ENCODE assay signal across 11 cellular contexts in genomic region chr1:59151860-59152259, GRCh38.
DNase-seq lines count a peak whose midpoint lies in the region; FAIRE-seq and TF ChIP-seq lines count a peak whose summit lies in the region.
"Had no signal": no experiment of that assay in that cellular context is flagged by ENCODE, and none has a peak within 500 bp of the region (broad histone marks: within the 10 kb centered on the region; RNA-seq: fewer than 3 reads in every experiment).

No MANE protein-coding gene starts in this region.

- H3K9ac ChIP-seq in Loucy (ENCODE audit: low read depth, low read length, poor library complexity, severe bottlenecking), result no peak overlapping the region
- H3K9ac ChIP-seq in mammary epithelial cell (ENCODE audit: insufficient read depth, low read length), result no peak overlapping the region
- no peak overlapping the region for H3K9ac ChIP-seq in mesendoderm (ENCODE audit: low read length)

- H3K56ac ChIP-seq in mesendoderm (ENCODE audit: low read length), result no peak overlapping the region

- CTCF ChIA-PET in mammary epithelial cell (lab: Charles Lee; ENCODE audit: low non-redundant PET), result no interaction called here

- WGBS in mammary epithelial cell (ENCODE audit: low coverage, missing lambda C conversion rate), result 100% methylated on average over 1 of the region's 1 CpG
- WGBS in mesendoderm (ENCODE audit: extremely low coverage, insufficient coverage, low lambda C conversion rate), result no CpG with 5 or more reads among the region's 1 CpG
- 59 to 78% (median 61%) methylated on average over 1 of the region's 1 CpG for WGBS in small intestine, 3 donors

- no peak overlapping the region for H4K5ac ChIP-seq in mesendoderm (ENCODE audit: low read length)

- no peak overlapping the region for H3K23ac ChIP-seq in mesendoderm (ENCODE audit: low read length)

- no peak overlapping the region for H2BK5ac ChIP-seq in mesendoderm (ENCODE audit: low read length)

- H3K4me3 ChIP-seq in Loucy (ENCODE audit: low read length, poor library complexity, severe bottlenecking) (no peak overlapping the region), mammary epithelial cell (replicated peaks in 1 of 3; ENCODE audit: insufficient read depth in 1 of 3, low read depth in 2 of 3, low read length in 3 of 3) (no peak overlapping the region), mesendoderm (ENCODE audit: low read length) (no peak overlapping the region), tibial artery (no peak overlapping the region), small intestine (ENCODE audit: low read depth in 1 of 2, low read length in 2 of 2) (no peak overlapping the region)
- H3K4me3 ChIP-seq: mucosa of descending colon had no signal

- H3K9me2 ChIP-seq in Loucy (replicated peaks; ENCODE audit: low read depth, low read length), result no peaks in the 10 kb centered on the region

- H3K9me3 ChIP-seq in Loucy (ENCODE audit: insufficient read depth, low read depth, low read length) (no peaks in the 10 kb centered on the region), mammary epithelial cell (replicated peaks; ENCODE audit: insufficient read depth, low read length) (no peaks in the 10 kb centered on the region), tibial artery (no peaks in the 10 kb centered on the region), small intestine (ENCODE audit: control insufficient read depth, low read depth) (no peaks in the 10 kb centered on the region)
- H3K9me3 ChIP-seq: mucosa of descending colon had no signal

- H2BK120ac ChIP-seq in mesendoderm (ENCODE audit: low read depth, low read length), result no peak overlapping the region

- H3K36me3 ChIP-seq in Loucy (ENCODE audit: insufficient read depth, low read length) (no peaks in the 10 kb centered on the region), mammary epithelial cell (ENCODE audit: insufficient read depth, low read length) (no peaks in the 10 kb centered on the region), mesendoderm (ENCODE audit: control insufficient read depth, insufficient read depth, low read length) (no peaks in the 10 kb centered on the region), tibial artery (no peaks in the 10 kb centered on the region), small intestine (ENCODE audit: control insufficient read depth in 2 of 2, insufficient read depth in 2 of 2, low read length in 2 of 2) (no peaks in the 10 kb centered on the region)

- 0 out of 2 replicates have a peak overlapping the region, but pooled peaks have one; percentile 2 for H2AFZ ChIP-seq in Loucy (ENCODE audit: low read length)
- peak overlapping the region; percentile 15 for H2AFZ ChIP-seq in mammary epithelial cell (ENCODE audit: low read depth, low read length)

- H2BK15ac ChIP-seq in mesendoderm (replicated peaks; ENCODE audit: low read depth), result no peak overlapping the region

- no peaks in the 10 kb centered on the region for H3F3A ChIP-seq in Loucy (ENCODE audit: low read depth)

- no peak overlapping the region for H4K8ac ChIP-seq in mesendoderm (ENCODE audit: low read depth, low read length)

- in situ Hi-C loops in mammary epithelial cell (cut with MboI; ENCODE audit: low sequenced_read_pairs in 2 of 2), result loop anchor here in 1 of 2 donors (10.0 kb wide), 1 partner anchor 367 kb away; the partner anchor contains the start of gene JUN

- H2AK5ac ChIP-seq in mesendoderm (ENCODE audit: low read length), result no peak overlapping the region

- peak overlapping the region; percentile 7 for H3K18ac ChIP-seq in mesendoderm (ENCODE audit: low read length)

- peak overlapping the region; percentile 38 for H3K27ac ChIP-seq in mammary epithelial cell (ENCODE audit: insufficient read depth, low read depth, low read length)
- H3K27ac ChIP-seq in mesendoderm (ENCODE audit: low read depth, low read length), result no peak overlapping the region
- H3K27ac ChIP-seq in tibial artery, result peak overlapping the region; percentile 66 to 75
- H3K27ac ChIP-seq in small intestine (ENCODE audit: low read depth in 1 of 2, low read length in 1 of 2), result peak overlapping the region in 1 of 2 donors; percentile 71

- H3K4me2 ChIP-seq in Loucy (ENCODE audit: low read depth, low read length, poor library complexity, severe bottlenecking) (no peak overlapping the region), mammary epithelial cell (ENCODE audit: insufficient read depth, low read depth, low read length) (peak overlapping the region; percentile 61), mesendoderm (ENCODE audit: low read length) (no peak overlapping the region)

- TF ChIP-seq CTCF in Loucy (conservative IDR thresholded peaks at IDR 0.05; ENCODE audit: low read length) (no peak), mammary epithelial cell (conservative IDR thresholded peaks at IDR 0.05 in 1 of 2, IDR thresholded peaks at IDR 0.05 in 1 of 2; ENCODE audit: extremely low read depth in 1 of 2, insufficient read depth in 1 of 2, low read depth in 1 of 2, low read length in 2 of 2) (no peak), tibial artery (IDR thresholded peaks at IDR 0.05) (no peak)

- H3K4ac ChIP-seq in mesendoderm (ENCODE audit: low read depth, low read length), result no peak overlapping the region

- H4K20me1 ChIP-seq in Loucy (ENCODE audit: insufficient read depth, low read length, poor library complexity, severe bottlenecking), result no peaks in the 10 kb centered on the region
- no peaks in the 10 kb centered on the region for H4K20me1 ChIP-seq in mammary epithelial cell (ENCODE audit: insufficient read depth, low read length)

- H3K4me1 ChIP-seq in Loucy (ENCODE audit: insufficient read depth, low read length, poor library complexity, severe bottlenecking) (no peaks in the 10 kb centered on the region), mammary epithelial cell (ENCODE audit: insufficient read depth, low read length) (peaks cover 28% of the 10 kb centered on the region), mesendoderm (ENCODE audit: control insufficient read depth, low read depth, low read length) (no peaks in the 10 kb centered on the region), tibial artery (peaks cover 5 to 51% (median 27%) of the 10 kb centered on the region in 4 donors), small intestine (ENCODE audit: control insufficient read depth in 2 of 2, insufficient read depth in 1 of 2, low read depth in 1 of 2, low read length in 1 of 2) (peaks cover 0 to 3% of the 10 kb centered on the region in 2 donors)

- intact Hi-C loops in mammary epithelial cell (cut with micrococcal nuclease), result loop anchor here (1.0 to 10.0 kb wide), 3 partner anchors 140 to 367 kb away; no protein-coding TSS in a partner anchor
- intact Hi-C loops in tibial artery (cut with DNase I; ENCODE audit: low total_unique reads), result no loop called here

- dilution Hi-C loops in mammary epithelial cell (cut with HindIII; ENCODE audit: low sequenced_read_pairs), result no loop called here

- no peaks in the 10 kb centered on the region for H3K27me3 ChIP-seq in Loucy (ENCODE audit: insufficient read depth, low read length, poor library complexity, severe bottlenecking)
- no peaks in the 10 kb centered on the region for H3K27me3 ChIP-seq in mammary epithelial cell (ENCODE audit: insufficient read depth, low read length)
- no peaks in the 10 kb centered on the region for H3K27me3 ChIP-seq in mesendoderm (ENCODE audit: insufficient read depth, low read length, poor library complexity)
- no peaks in the 10 kb centered on the region for H3K27me3 ChIP-seq in tibial artery
- H3K27me3 ChIP-seq in small intestine (ENCODE audit: control insufficient read depth in 2 of 2, insufficient read depth in 2 of 2, low read length in 2 of 2), result no peaks in the 10 kb centered on the region

- DNase-seq in mammary epithelial cell (no peak), mesendoderm (no peak), tibial artery (no peak), small intestine (no peak), cerebellar cortex (ENCODE audit: low spot score) (no peak), NCI-H345 treated with DMSO at 0.1 percent for 48 hours (lab: John Stamatoyannopoulos, UW; ENCODE audit: unreplicated experiment) (no peak)
- DNase-seq: activated CD8-positive, alpha-beta memory T cell treated with anti-CD3 and anti-CD28 coated beads for 24 hours; NCI-H146; stimulated activated CD8-positive, alpha-beta memory T cell treated with anti-CD3 and anti-CD28 coated beads, Interleukin-4, amount 100 ng/mL, for 48 hours had no signal

- no peaks in the 10 kb centered on the region for H3K79me2 ChIP-seq in Loucy (ENCODE audit: insufficient read depth, low read length)
- H3K79me2 ChIP-seq in mammary epithelial cell (ENCODE audit: insufficient read depth, low read length), result no peaks in the 10 kb centered on the region
- no peaks in the 10 kb centered on the region for H3K79me2 ChIP-seq in mesendoderm (ENCODE audit: control insufficient read depth, insufficient read depth, low read length)

- no peak for FAIRE-seq in small intestine (lab: Jason Lieb, UNC)

- no TSS peak for BruUV-seq in mammary epithelial cell (replicated peaks; lab: Mats Ljungman, UMichigan)

- H3K79me1 ChIP-seq in mesendoderm (ENCODE audit: low read length), result no peaks in the 10 kb centered on the region
